ENCODE assay signal across 15 cellular contexts in genomic region chr7:80481196-80481884, GRCh38. TPM values are rescaled to one million over a fixed set of nuclear protein-coding genes. Genes with fewer than 3 reads are reported as not detected.
DNase-seq lines count a peak whose midpoint lies in the region; ATAC-seq and TF ChIP-seq lines count a peak whose summit lies in the region.
"Had no signal": no experiment of that assay in that cellular context is flagged by ENCODE, and none has a peak within 500 bp of the region (broad histone marks: within the 10 kb centered on the region; RNA-seq: fewer than 3 reads in every experiment).

No MANE protein-coding gene starts in this region.

- TF ChIP-seq POLR2A in right lobe of liver (IDR thresholded peaks at IDR 0.05), result no peak

- BruUV-seq in A673 (replicated peaks; lab: Mats Ljungman, UMichigan), result no TSS peak

- H3K27ac ChIP-seq in A673 (ENCODE audit: low read depth, low read length, poor library complexity, severe bottlenecking), result no peak overlapping the region
- no peak overlapping the region for H3K27ac ChIP-seq in left lung
- no peak overlapping the region for H3K27ac ChIP-seq in right lobe of liver

- 83% methylated on average over 2 of the region's 2 CpGs for WGBS in right lobe of liver (ENCODE audit: insufficient coverage, low coverage, low lambda C conversion rate, missing lambda C conversion rate)

- H3K36me3 ChIP-seq in A673 (ENCODE audit: insufficient read depth, low read length, poor library complexity, severe bottlenecking), result no peaks in the 10 kb centered on the region
- H3K36me3 ChIP-seq in left lung, result no peaks in the 10 kb centered on the region
- H3K36me3 ChIP-seq in right lobe of liver, result no peaks in the 10 kb centered on the region

- H3K27me3 ChIP-seq in A673 (replicated peaks; ENCODE audit: insufficient read depth, low read depth, low read length, poor library complexity) (no peaks in the 10 kb centered on the region), left lung (no peaks in the 10 kb centered on the region), right lobe of liver (no peaks in the 10 kb centered on the region)

- POLR2A ChIA-PET in A673 (lab: Charles Lee; ENCODE audit: low non-redundant PET), result no interaction called here

- H3K9me3 ChIP-seq in A673 (ENCODE audit: low read depth, low read length, poor library complexity, severe bottlenecking) (no peaks in the 10 kb centered on the region), left lung (no peaks in the 10 kb centered on the region), right lobe of liver (no peaks in the 10 kb centered on the region)

- CTCF ChIA-PET in A673 (lab: Charles Lee), result no interaction called here

- no peak for TF ChIP-seq CTCF in A673 (conservative IDR thresholded peaks at IDR 0.05; ENCODE audit: low read depth, low read length)
- TF ChIP-seq CTCF in left lung (IDR thresholded peaks at IDR 0.05), result no peak
- no peak for TF ChIP-seq CTCF in right lobe of liver (IDR thresholded peaks at IDR 0.05)

- H3K4me1 ChIP-seq in A673 (ENCODE audit: insufficient read depth, low read length, poor library complexity, severe bottlenecking) (no peaks in the 10 kb centered on the region), left lung (no peaks in the 10 kb centered on the region), right lobe of liver (no peaks in the 10 kb centered on the region)

- intact Hi-C loops in A673 (cut with micrococcal nuclease; ENCODE audit: unreplicated experiment), result no loop called here
- intact Hi-C loops in left lung (cut with DNase I), result no loop called here
- intact Hi-C loops in right lobe of liver (cut with DNase I), result no loop called here

- peak; percentile 35 for ATAC-seq in left lung
- ATAC-seq in right lobe of liver, result no peak
- no peak for ATAC-seq in HG03025 (IDR thresholded peaks at IDR 0.05; ENCODE audit: low FRiP score, unreplicated experiment)
- ATAC-seq: left colon had no signal

- H3K4me3 ChIP-seq in A673 (ENCODE audit: low read depth, low read length, poor library complexity, severe bottlenecking), result no peak overlapping the region
- H3K4me3 ChIP-seq in left lung, result no peak overlapping the region
- H3K4me3 ChIP-seq in right lobe of liver, result no peak overlapping the region

- DNase-seq in A673 (ENCODE audit: low spot score) (peak; percentile 30), HT-29 (ENCODE audit: low spot score) (peak; percentile 50), astrocyte of the hippocampus (ENCODE audit: low read depth, low spot score) (peak; percentile 28), left lung (no peak), NCI-H2029 (lab: John Stamatoyannopoulos, UW) (no peak), right lobe of liver (no peak), NCI-H774 (lab: John Stamatoyannopoulos, UW) (no peak)
- DNase-seq: activated naive CD4-positive, alpha-beta T cell treated with anti-CD3 and anti-CD28 coated beads, Interleukin-2, amount 10 ng/mL, durations not matched to agents 7 days and 5 days; DMS53; Kasumi-1; left colon; NCI-H2171 had no signal

RNA-seq across cellular contexts. Expression of gene GNAT3, which starts 30.5 kb away (rescaled TPM):
- not detected in 2 replicates for total RNA-seq in A673 (2021)
- total RNA-seq in HT-29 (2014; rRNA removed; shearing (Covaris generic)), result not detected in 2 replicates
- not detected for total RNA-seq in left lung
- total RNA-seq in right lobe of liver, result not detected
- total RNA-seq: activated CD8-positive, alpha-beta memory T cell treated with anti-CD3 and anti-CD28 coated beads for 36 hours; fibroblast of lung; left colon had no signal

Comparison
In these comparisons a context has a peak if more than half of its experiments do, and no peak if none do; other contexts are left out.
1. DNase-seq: peak in A673 (single experiment), HT-29 (single experiment) and astrocyte of the hippocampus (single experiment); none in left lung (0 of 2), NCI-H2029 (single experiment), right lobe of liver (0 of 3) and NCI-H774 (single experiment).